In the genomic region with DNA sequence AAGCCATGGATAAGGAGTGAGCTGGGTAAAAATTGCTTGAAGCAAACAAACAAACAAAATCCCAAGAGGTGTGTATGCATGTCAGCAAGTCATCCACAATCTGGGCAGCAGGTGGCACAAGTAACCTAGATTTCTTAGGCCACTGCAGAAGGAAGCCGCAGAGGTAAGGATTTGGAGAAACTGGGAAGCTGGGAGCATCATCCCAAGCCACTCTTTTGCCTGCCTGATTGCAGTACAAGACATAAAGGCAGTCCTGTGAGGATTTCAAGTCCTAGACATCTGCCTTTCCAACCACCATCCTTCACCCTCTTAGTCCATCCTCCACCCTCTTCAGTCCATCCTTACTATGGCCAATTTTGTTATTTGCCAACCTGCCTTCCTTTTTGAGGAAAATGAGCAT, we compare ENCODE assay signal across 8 cellular contexts.
A peak's percentile ranks its signal among the peaks of the same experiment; 100 is the strongest.
DNase-seq lines count a peak whose midpoint lies in the region; ATAC-seq and TF ChIP-seq lines count a peak whose summit lies in the region.

No MANE protein-coding gene starts in this region.

- TF ChIP-seq EP300 in transverse colon (IDR thresholded peaks at IDR 0.05; ENCODE audit: low read depth): no peak

- peak; percentile 57 for DNase-seq in DMS153 (lab: John Stamatoyannopoulos, UW)
- DNase-seq in HT-29 (ENCODE audit: low spot score): peak; percentile 88
- peak; percentile 33 for DNase-seq in NCI-H82 treated with DMSO at 0.1 percent for 48 hours (lab: John Stamatoyannopoulos, UW; ENCODE audit: unreplicated experiment)
- peak; percentile 64 to 66 for DNase-seq in breast epithelium (ENCODE audit: low spot score in 2 of 2)
- peak; percentile 84 for DNase-seq in kidney tubule cell (ENCODE audit: low spot score)
- peak; percentile 67 for DNase-seq in transverse colon

- no peak for TF ChIP-seq POLR2A in breast epithelium (IDR thresholded peaks at IDR 0.05)
- no peak for TF ChIP-seq POLR2A in transverse colon (IDR thresholded peaks at IDR 0.05)

- H3K27ac ChIP-seq in breast epithelium: no peak overlapping the region
- no peak overlapping the region for H3K27ac ChIP-seq in transverse colon

- no peaks in the 10 kb centered on the region for H3K27me3 ChIP-seq in breast epithelium
- no peaks in the 10 kb centered on the region for H3K27me3 ChIP-seq in transverse colon

- intact Hi-C loops in breast epithelium (cut with DNase I; ENCODE audit: low total_unique reads) (no loop called here), transverse colon (cut with DNase I; ENCODE audit: low total_unique reads) (loop anchor here (5.0 kb wide), 1 partner anchor 132 kb away; no protein-coding TSS in a partner anchor)

- WGBS in transverse colon (ENCODE audit: low coverage in 1 of 2), 2 donors: 9 to 35% methylated on average over 1 of the region's 1 CpG

- TF ChIP-seq CTCF in breast epithelium (IDR thresholded peaks at IDR 0.05) (peak; percentile 33 to 88 (median 80)), transverse colon (IDR thresholded peaks at IDR 0.05) (peak; percentile 53 to 79 (median 65))

- H3K4me3 ChIP-seq in breast epithelium (no peak overlapping the region), transverse colon (no peak overlapping the region)

- ATAC-seq in HG02973 (IDR thresholded peaks at IDR 0.05; ENCODE audit: unreplicated experiment) (no peak), HG02938 (IDR thresholded peaks at IDR 0.05; ENCODE audit: unreplicated experiment) (no peak)

- H3K36me3 ChIP-seq in breast epithelium (no peaks in the 10 kb centered on the region), transverse colon (no peaks in the 10 kb centered on the region)

- H3K4me1 ChIP-seq in breast epithelium: no peaks in the 10 kb centered on the region
- H3K4me1 ChIP-seq in transverse colon: peaks cover 0 to 17% (median 5%) of the 10 kb centered on the region in 4 donors

- H3K9me3 ChIP-seq in breast epithelium (no peaks in the 10 kb centered on the region), transverse colon (no peaks in the 10 kb centered on the region)

- in situ Hi-C loops in transverse colon (cut with MboI; ENCODE audit: low pct_ligation_motif_present in 1 of 4, low pct_unique_long_range_greater_than_20kb in 1 of 4, low sequenced_read_pairs in 3 of 4): loop anchor here in 3 of 4 donors (5.0 to 25.0 kb wide), 3 partner anchors 127 to 134 kb away; no protein-coding TSS in a partner anchor

Comparison
In these comparisons a context has a peak if more than half of its experiments do, and no peak if none do; other contexts are left out.
1. DNase-seq: peak in every context shown above with its lines; median percentile 88 in HT-29; 84 in kidney tubule cell; 67 in transverse colon; 65 in breast epithelium; 57 in DMS153; 33 in NCI-H82 treated with DMSO at 0.1 percent for 48 hours.